15 cellular contexts compared by ENCODE assay signal in the genomic region with DNA sequence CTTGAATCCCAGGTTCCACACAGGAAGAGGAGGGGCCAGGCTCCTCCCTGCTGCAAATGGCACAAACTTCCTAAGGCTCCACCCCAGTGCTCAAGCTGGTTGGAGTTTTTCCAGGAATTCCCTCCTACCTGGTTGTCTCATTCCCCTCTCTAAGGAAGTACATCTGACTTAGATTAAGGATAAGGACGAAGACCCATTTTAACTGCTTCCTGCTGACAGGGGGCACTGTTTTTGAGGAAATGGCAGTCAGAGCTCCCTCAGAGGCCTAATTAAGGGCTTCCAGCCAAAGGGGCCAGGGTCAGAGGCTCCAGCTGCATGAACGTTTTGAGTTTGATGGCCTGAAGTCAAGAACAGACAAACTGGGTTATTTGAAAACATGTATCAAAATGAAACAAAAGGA.
A peak's percentile ranks its signal among the peaks of the same experiment; 100 is the strongest.
DNase-seq lines count a peak whose midpoint lies in the region; ATAC-seq and TF ChIP-seq lines count a peak whose summit lies in the region.
"Had no signal": no experiment of that assay in that cellular context is flagged by ENCODE, and none has a peak within 500 bp of the region (broad histone marks: within the 10 kb centered on the region; RNA-seq: fewer than 3 reads in every experiment).

No MANE protein-coding gene starts in this region.

- ATAC-seq in HG03025 (IDR thresholded peaks at IDR 0.05; ENCODE audit: low FRiP score, unreplicated experiment) (no peak), T-helper 17 cell (no peak), HG02840 (IDR thresholded peaks at IDR 0.05; ENCODE audit: low FRiP score, unreplicated experiment) (no peak)
- ATAC-seq: activated CD8-positive, alpha-beta T cell treated with anti-CD3 and anti-CD28 coated beads for 36 hours; lower lobe of right lung; pancreas had no signal

- H3K27me3 Mint-ChIP-seq in T-helper 17 cell = no peaks in the 10 kb centered on the region
- H3K27me3 Mint-ChIP-seq: activated CD8-positive, alpha-beta T cell treated with anti-CD3 and anti-CD28 coated beads for 36 hours; activated naive CD4-positive, alpha-beta T cell treated with anti-CD3 and anti-CD28 coated beads, Interleukin-2, amount 50 U/mL, for 24 hours; stimulated activated naive CD8-positive, alpha-beta T cell treated with anti-CD3 and anti-CD28 coated beads, Interleukin-15, Interleukin-2, amounts not matched to agents 100 ng/mL and 50 ng/mL, for 24 hours had no signal

- TF ChIP-seq CTCF in fibroblast of mammary gland (conservative IDR thresholded peaks at IDR 0.05; ENCODE audit: control insufficient read depth, insufficient read depth, low read depth, low read length) = peak; percentile 15
- peak; percentile 16 for TF ChIP-seq CTCF in retinal pigment epithelial cell (conservative IDR thresholded peaks at IDR 0.05; ENCODE audit: low read depth, low read length)

- H3K27ac Mint-ChIP-seq in T-helper 17 cell = no peak overlapping the region
- H3K27ac Mint-ChIP-seq: activated CD8-positive, alpha-beta T cell treated with anti-CD3 and anti-CD28 coated beads for 36 hours; activated naive CD4-positive, alpha-beta T cell treated with anti-CD3 and anti-CD28 coated beads, Interleukin-2, amount 50 U/mL, for 24 hours; stimulated activated naive CD8-positive, alpha-beta T cell treated with anti-CD3 and anti-CD28 coated beads, Interleukin-15, Interleukin-2, amounts not matched to agents 100 ng/mL and 50 ng/mL, for 24 hours had no signal

- DNase-seq in KBM-7 = peak; percentile 10
- DNase-seq in SHP77 (lab: John Stamatoyannopoulos, UW) = peak; percentile 5 to 11
- peak; percentile 27 for DNase-seq in fibroblast of mammary gland (ENCODE audit: low read depth)
- DNase-seq in retinal pigment epithelial cell (ENCODE audit: low read depth) = no peak
- no peak for DNase-seq in T-helper 17 cell
- DNase-seq: activated CD8-positive, alpha-beta T cell treated with anti-CD3 and anti-CD28 coated beads for 36 hours; cortex of kidney; lower lobe of right lung; NCI-H510A treated with DMSO at 0.1 percent for 48 hours; pancreas; stimulated activated CD4-positive, alpha-beta T cell treated with anti-CD3 and anti-CD28 coated beads, Interleukin-4, amount 100 ng/mL, for 1 hour had no signal

- no peaks in the 10 kb centered on the region for H3K9me3 ChIP-seq in T-helper 17 cell (ENCODE audit: control insufficient read depth, low read length, poor library complexity, severe bottlenecking)
- H3K9me3 ChIP-seq: lower lobe of right lung, pancreas had no signal

- peaks cover 3% of the 10 kb centered on the region for H3K4me1 Mint-ChIP-seq in T-helper 17 cell
- H3K4me1 Mint-ChIP-seq: activated naive CD4-positive, alpha-beta T cell treated with anti-CD3 and anti-CD28 coated beads, Interleukin-2, amount 50 U/mL, for 24 hours had no signal

- in situ Hi-C loops in KBM-7 (cut with MboI; ENCODE audit: low pct_unique_long_range_greater_than_20kb, low sequenced_read_pairs) = no loop called here

- H3K4me3 Mint-ChIP-seq in T-helper 17 cell = no peak overlapping the region
- H3K4me3 Mint-ChIP-seq: activated CD8-positive, alpha-beta T cell treated with anti-CD3 and anti-CD28 coated beads for 36 hours; activated naive CD4-positive, alpha-beta T cell treated with anti-CD3 and anti-CD28 coated beads, Interleukin-2, amount 50 U/mL, for 24 hours; stimulated activated naive CD8-positive, alpha-beta T cell treated with anti-CD3 and anti-CD28 coated beads, Interleukin-15, Interleukin-2, amounts not matched to agents 100 ng/mL and 50 ng/mL, for 24 hours had no signal

- H3K36me3 Mint-ChIP-seq in T-helper 17 cell (ENCODE audit: low read depth) = no peaks in the 10 kb centered on the region
- H3K36me3 Mint-ChIP-seq: activated naive CD4-positive, alpha-beta T cell treated with anti-CD3 and anti-CD28 coated beads, Interleukin-2, amount 50 U/mL, for 24 hours had no signal

- H3K4me3 ChIP-seq in fibroblast of mammary gland (ENCODE audit: control insufficient read depth, low read depth, low read length) = no peak overlapping the region
- no peak overlapping the region for H3K4me3 ChIP-seq in retinal pigment epithelial cell (ENCODE audit: low read length)
- H3K4me3 ChIP-seq: lower lobe of right lung, pancreas had no signal

Comparison
In these comparisons a context has a peak if more than half of its experiments do, and no peak if none do; other contexts are left out.
1. DNase-seq: peak in KBM-7 (single experiment), SHP77 (2 of 2) and fibroblast of mammary gland (single experiment); none in retinal pigment epithelial cell (single experiment) and T-helper 17 cell (0 of 3).